ENCODE assay signal across 8 cellular contexts in the genomic region with DNA sequence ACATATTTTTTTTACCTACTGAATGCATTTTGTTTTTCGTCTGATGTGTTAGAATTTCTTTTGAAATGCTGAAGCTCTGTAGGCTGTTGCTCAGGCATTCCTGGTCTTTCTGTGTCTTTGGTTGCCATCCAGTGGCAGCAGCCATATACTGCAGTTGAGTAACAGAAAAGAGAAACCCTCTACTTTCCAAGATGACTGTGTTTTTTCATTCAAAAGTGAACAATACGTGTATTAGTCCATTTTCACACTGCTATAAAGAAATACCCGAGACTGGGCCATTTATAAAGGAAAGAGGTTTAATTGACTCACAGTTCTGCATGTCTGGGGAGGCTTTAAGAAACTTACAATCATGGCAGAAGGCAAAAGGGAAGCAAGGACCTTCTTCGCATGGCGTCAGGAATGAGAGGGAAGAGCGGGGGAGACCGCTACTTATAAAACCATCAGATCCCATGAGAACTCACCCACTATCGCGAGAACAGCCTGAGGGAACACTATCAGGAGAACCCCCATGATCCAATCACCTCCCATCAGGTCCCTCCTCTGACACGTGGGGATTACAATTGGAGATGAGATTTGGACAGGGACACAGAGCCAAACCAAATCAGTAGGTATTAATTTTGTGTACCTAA. TPM values are rescaled to one million over a fixed set of nuclear protein-coding genes. Genes with fewer than 3 reads are reported as not detected.
DNase-seq lines count a peak whose midpoint lies in the region; ATAC-seq and TF ChIP-seq lines count a peak whose summit lies in the region.

No MANE protein-coding gene starts in this region.

- H3K9ac ChIP-seq in liver (ENCODE audit: low read depth in 1 of 2, low read length in 2 of 2): no peak overlapping the region

- H3K27me3 ChIP-seq in liver (ENCODE audit: control insufficient read depth in 4 of 4, insufficient read depth in 4 of 4, low read length in 3 of 4): no peaks in the 10 kb centered on the region

- TF ChIP-seq RAD21 in liver (IDR thresholded peaks at IDR 0.05): peak; percentile 94 to 95

- no peaks in the 10 kb centered on the region for H3K9me3 ChIP-seq in liver (ENCODE audit: control insufficient read depth in 4 of 4, low read length in 3 of 4)

- peak; percentile 57 for TF ChIP-seq CTCF in coronary artery (IDR thresholded peaks at IDR 0.05)
- TF ChIP-seq CTCF in liver (IDR thresholded peaks at IDR 0.05; ENCODE audit: low read depth, low read length, missing input control): peak; percentile 88

- DNase-seq in GM04504 (ENCODE audit: low read depth): peak; percentile 72
- DNase-seq in NCI-H345 (lab: John Stamatoyannopoulos, UW): peak; percentile 72
- DNase-seq in coronary artery (ENCODE audit: low spot score): no peak
- peak; percentile 14 for DNase-seq in stimulated activated CD8-positive, alpha-beta memory T cell treated with anti-CD3 and anti-CD28 coated beads, Interleukin-15, amount 100 ng/mL, for 1 hour (ENCODE audit: low read depth)

- peak overlapping the region; percentile 59 for H3K4me3 ChIP-seq in coronary artery
- peak overlapping the region in 1 of 3 donors; percentile 32 for H3K4me3 ChIP-seq in liver (ENCODE audit: low read depth in 1 of 3, low read length in 3 of 3)

- WGBS in liver: 15% methylated on average over 10 of the region's 10 CpGs

- no peaks in the 10 kb centered on the region for H3K36me3 ChIP-seq in liver (ENCODE audit: control insufficient read depth in 4 of 4, insufficient read depth in 3 of 4, low read depth in 1 of 4, low read length in 3 of 4)

- H3K27ac ChIP-seq in coronary artery: peak overlapping the region in 1 of 2 donors; percentile 59
- no peak overlapping the region for H3K27ac ChIP-seq in liver (ENCODE audit: low read depth in 1 of 2, low read length in 2 of 2)

- peak; percentile 35 for ATAC-seq in HG02885 (IDR thresholded peaks at IDR 0.05; ENCODE audit: poor library complexity, unreplicated experiment)
- peak; percentile 33 to 46 for ATAC-seq in activated CD4-positive, CD25-positive, alpha-beta regulatory T cell treated with anti-CD3 and anti-CD28 coated beads, Interleukin-2, amount 50 U/mL, for 24 hours
- no peak for ATAC-seq in HG02981 (IDR thresholded peaks at IDR 0.05; ENCODE audit: unreplicated experiment)

- H3K4me1 ChIP-seq in liver (ENCODE audit: control insufficient read depth in 4 of 4, insufficient read depth in 4 of 4, low read length in 3 of 4): peaks cover 0 to 13% (median 6%) of the 10 kb centered on the region in 4 donors

TF ChIP-seq in liver, 16 proteins besides CTCF, POLR2A, EP300 and RAD21:
- TF ChIP-seq FOXA1 (IDR thresholded peaks at IDR 0.05) (no peak), TAF1 (conservative IDR thresholded peaks at IDR 0.05) (peak; percentile 97), GABPA (IDR thresholded peaks at IDR 0.05 in 1 of 2, conservative IDR thresholded peaks at IDR 0.05 in 1 of 2) (no peak), FOXA2 (IDR thresholded peaks at IDR 0.05) (no peak), HNF4A (conservative IDR thresholded peaks at IDR 0.05) (no peak), RXRA (IDR thresholded peaks at IDR 0.05) (no peak), YY1 (IDR thresholded peaks at IDR 0.05) (peak; percentile 68), NR2F2 (IDR thresholded peaks at IDR 0.05) (no peak)
- TF ChIP-seq, protein P1, sequence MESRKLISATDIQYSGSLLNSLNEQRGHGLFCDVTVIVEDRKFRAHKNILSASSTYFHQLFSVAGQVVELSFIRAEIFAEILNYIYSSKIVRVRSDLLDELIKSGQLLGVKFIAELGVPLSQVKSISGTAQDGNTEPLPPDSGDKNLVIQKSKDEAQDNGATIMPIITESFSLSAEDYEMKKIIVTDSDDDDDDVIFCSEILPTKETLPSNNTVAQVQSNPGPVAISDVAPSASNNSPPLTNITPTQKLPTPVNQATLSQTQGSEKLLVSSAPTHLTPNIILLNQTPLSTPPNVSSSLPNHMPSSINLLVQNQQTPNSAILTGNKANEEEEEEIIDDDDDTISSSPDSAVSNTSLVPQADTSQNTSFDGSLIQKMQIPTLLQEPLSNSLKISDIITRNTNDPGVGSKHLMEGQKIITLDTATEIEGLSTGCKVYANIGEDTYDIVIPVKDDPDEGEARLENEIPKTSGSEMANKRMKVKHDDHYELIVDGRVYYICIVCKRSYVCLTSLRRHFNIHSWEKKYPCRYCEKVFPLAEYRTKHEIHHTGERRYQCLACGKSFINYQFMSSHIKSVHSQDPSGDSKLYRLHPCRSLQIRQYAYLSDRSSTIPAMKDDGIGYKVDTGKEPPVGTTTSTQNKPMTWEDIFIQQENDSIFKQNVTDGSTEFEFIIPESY (IDR thresholded peaks at IDR 0.05): peak; percentile 99
- TF ChIP-seq, protein P2, sequence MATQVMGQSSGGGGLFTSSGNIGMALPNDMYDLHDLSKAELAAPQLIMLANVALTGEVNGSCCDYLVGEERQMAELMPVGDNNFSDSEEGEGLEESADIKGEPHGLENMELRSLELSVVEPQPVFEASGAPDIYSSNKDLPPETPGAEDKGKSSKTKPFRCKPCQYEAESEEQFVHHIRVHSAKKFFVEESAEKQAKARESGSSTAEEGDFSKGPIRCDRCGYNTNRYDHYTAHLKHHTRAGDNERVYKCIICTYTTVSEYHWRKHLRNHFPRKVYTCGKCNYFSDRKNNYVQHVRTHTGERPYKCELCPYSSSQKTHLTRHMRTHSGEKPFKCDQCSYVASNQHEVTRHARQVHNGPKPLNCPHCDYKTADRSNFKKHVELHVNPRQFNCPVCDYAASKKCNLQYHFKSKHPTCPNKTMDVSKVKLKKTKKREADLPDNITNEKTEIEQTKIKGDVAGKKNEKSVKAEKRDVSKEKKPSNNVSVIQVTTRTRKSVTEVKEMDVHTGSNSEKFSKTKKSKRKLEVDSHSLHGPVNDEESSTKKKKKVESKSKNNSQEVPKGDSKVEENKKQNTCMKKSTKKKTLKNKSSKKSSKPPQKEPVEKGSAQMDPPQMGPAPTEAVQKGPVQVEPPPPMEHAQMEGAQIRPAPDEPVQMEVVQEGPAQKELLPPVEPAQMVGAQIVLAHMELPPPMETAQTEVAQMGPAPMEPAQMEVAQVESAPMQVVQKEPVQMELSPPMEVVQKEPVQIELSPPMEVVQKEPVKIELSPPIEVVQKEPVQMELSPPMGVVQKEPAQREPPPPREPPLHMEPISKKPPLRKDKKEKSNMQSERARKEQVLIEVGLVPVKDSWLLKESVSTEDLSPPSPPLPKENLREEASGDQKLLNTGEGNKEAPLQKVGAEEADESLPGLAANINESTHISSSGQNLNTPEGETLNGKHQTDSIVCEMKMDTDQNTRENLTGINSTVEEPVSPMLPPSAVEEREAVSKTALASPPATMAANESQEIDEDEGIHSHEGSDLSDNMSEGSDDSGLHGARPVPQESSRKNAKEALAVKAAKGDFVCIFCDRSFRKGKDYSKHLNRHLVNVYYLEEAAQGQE (IDR thresholded peaks at IDR 0.05): peak; percentile 47
- TF ChIP-seq, protein P3, sequence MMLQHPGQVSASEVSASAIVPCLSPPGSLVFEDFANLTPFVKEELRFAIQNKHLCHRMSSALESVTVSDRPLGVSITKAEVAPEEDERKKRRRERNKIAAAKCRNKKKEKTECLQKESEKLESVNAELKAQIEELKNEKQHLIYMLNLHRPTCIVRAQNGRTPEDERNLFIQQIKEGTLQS (IDR thresholded peaks at IDR 0.05): no peak
- TF ChIP-seq, protein P4, sequence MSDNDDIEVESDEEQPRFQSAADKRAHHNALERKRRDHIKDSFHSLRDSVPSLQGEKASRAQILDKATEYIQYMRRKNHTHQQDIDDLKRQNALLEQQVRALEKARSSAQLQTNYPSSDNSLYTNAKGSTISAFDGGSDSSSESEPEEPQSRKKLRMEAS (IDR thresholded peaks at IDR 0.05): no peak

RNA-seq across cellular contexts. Expression of a gene that starts 4.7 kb away (rescaled TPM):
- total RNA-seq in liver: 10 to 100 TPM in 1 of 2 donors, 1 to 10 TPM in 1; 9.4 to 71.0 TPM
- 10 to 100 TPM in 1 of 2 donors, 1 to 10 TPM in 1; 8.4 to 36.3 TPM for polyA plus RNA-seq in liver
